In the genomic region with DNA sequence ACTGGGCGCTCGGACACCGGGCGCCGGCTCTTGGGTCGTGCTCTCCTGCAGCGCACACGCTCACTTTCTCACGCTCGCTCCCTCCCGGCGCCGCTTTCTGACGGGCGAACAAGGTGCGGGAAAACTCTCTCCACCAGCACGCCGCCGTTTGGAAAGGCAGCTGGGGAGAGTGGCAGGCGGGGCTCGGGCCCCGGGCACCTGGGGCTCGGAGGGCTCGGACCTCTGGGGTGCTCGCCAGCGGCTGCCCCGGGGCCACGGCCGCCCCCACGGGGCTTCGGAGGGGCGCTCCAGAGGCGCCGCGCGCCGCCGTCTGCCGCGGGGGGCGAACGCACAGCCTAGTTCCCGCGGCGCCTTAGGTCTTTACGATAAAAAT, we compare ENCODE assay signal across 8 cellular contexts. TPM values are rescaled to one million over a fixed set of nuclear protein-coding genes. Genes with fewer than 3 reads are reported as not detected.
DNase-seq lines count a peak whose midpoint lies in the region; ATAC-seq and TF ChIP-seq lines count a peak whose summit lies in the region.

No MANE protein-coding gene starts in this region.

- H3K4me3 Mint-ChIP-seq in mesothelial cell of epicardium: peak overlapping the region; percentile 52

- TSS peak; percentile 63 for BruUV-seq in mammary epithelial cell (replicated peaks; lab: Mats Ljungman, UMichigan)

- TF ChIP-seq CTCF in mammary epithelial cell (conservative IDR thresholded peaks at IDR 0.05 in 1 of 2, IDR thresholded peaks at IDR 0.05 in 1 of 2; ENCODE audit: extremely low read depth in 1 of 2, insufficient read depth in 1 of 2, low read depth in 1 of 2, low read length in 2 of 2) (no peak), mesothelial cell of epicardium (IDR thresholded peaks at IDR 0.05; ENCODE audit: unreplicated experiment) (no peak)

- H3K9ac ChIP-seq in BLaER1 (peak overlapping the region; percentile 100), mammary epithelial cell (ENCODE audit: insufficient read depth, low read length) (peak overlapping the region; percentile 99)

- in situ Hi-C loops in mammary epithelial cell (cut with MboI; ENCODE audit: low sequenced_read_pairs in 2 of 2): loop anchor here (10.0 to 25.0 kb wide), 3 partner anchors 93 to 310 kb away; partner anchors contain the start of gene KIF5B (in 1 of the 2)

- H3K4me3 ChIP-seq in BLaER1 (peak overlapping the region; percentile 93), mammary epithelial cell (replicated peaks in 1 of 3; ENCODE audit: insufficient read depth in 1 of 3, low read depth in 2 of 3, low read length in 3 of 3) (peak overlapping the region; percentile 78 to 99 (median 96))

- WGBS in mammary epithelial cell (ENCODE audit: low coverage, missing lambda C conversion rate): 2% methylated on average over 7 of the region's 46 CpGs

- no peaks in the 10 kb centered on the region for H3K9me3 Mint-ChIP-seq in mesothelial cell of epicardium

- H3K4me1 Mint-ChIP-seq in mesothelial cell of epicardium: peaks cover 48% of the 10 kb centered on the region

- H3K9me3 ChIP-seq in BLaER1 (no peaks in the 10 kb centered on the region), mammary epithelial cell (replicated peaks; ENCODE audit: insufficient read depth, low read length) (no peaks in the 10 kb centered on the region)

- H4K20me1 ChIP-seq in BLaER1: peaks cover 18% of the 10 kb centered on the region; the same call in 1 of the 2 replicates
- H4K20me1 ChIP-seq in mammary epithelial cell (ENCODE audit: insufficient read depth, low read length): no peaks in the 10 kb centered on the region

- H2AFZ ChIP-seq in mammary epithelial cell (ENCODE audit: low read depth, low read length): peak overlapping the region; percentile 96

- H3K36me3 Mint-ChIP-seq in mesothelial cell of epicardium: peaks cover 2% of the 10 kb centered on the region

- H3K27ac ChIP-seq in BLaER1 (peak overlapping the region; percentile 100), mammary epithelial cell (ENCODE audit: insufficient read depth, low read depth, low read length) (peak overlapping the region; percentile 99)

- ATAC-seq in GM19438 (IDR thresholded peaks at IDR 0.05; ENCODE audit: low read depth, unreplicated experiment): peak; percentile 16
- peak; percentile 1 for ATAC-seq in HG03575 (IDR thresholded peaks at IDR 0.05; ENCODE audit: extremely low read depth, insufficient number of reproducible peaks, low FRiP score, unreplicated experiment)

- DNase-seq in mammary epithelial cell (no peak), mesothelial cell of epicardium (ENCODE audit: low spot score in 2 of 2, unreplicated experiment in 2 of 2) (no peak), cerebellar nuclear complex (lab: John Stamatoyannopoulos, UW) (no peak), COLO668 (lab: John Stamatoyannopoulos, UW; ENCODE audit: unreplicated experiment) (no peak), NCI-H187 (lab: John Stamatoyannopoulos, UW) (no peak)

- H3K27ac Mint-ChIP-seq in mesothelial cell of epicardium: peak overlapping the region; percentile 71

- H3K27me3 Mint-ChIP-seq in mesothelial cell of epicardium (ENCODE audit: low read depth): no peaks in the 10 kb centered on the region

- H3K4me1 ChIP-seq in BLaER1: peaks cover 58% of the 10 kb centered on the region
- peaks cover 20% of the 10 kb centered on the region for H3K4me1 ChIP-seq in mammary epithelial cell (ENCODE audit: insufficient read depth, low read length)

- dilution Hi-C loops in mammary epithelial cell (cut with HindIII; ENCODE audit: low sequenced_read_pairs): loop anchor here (5.0 kb wide), 1 partner anchor 65 kb away; no protein-coding TSS in a partner anchor

- intact Hi-C loops in mammary epithelial cell (cut with micrococcal nuclease): loop anchor here (2.0 to 10.0 kb wide), 5 partner anchors 19 to 483 kb away; partner anchors contain the start of gene KIF5B

- H3K4me2 ChIP-seq in BLaER1: peak overlapping the region; percentile 66
- H3K4me2 ChIP-seq in mammary epithelial cell (ENCODE audit: insufficient read depth, low read depth, low read length): peak overlapping the region; percentile 83

- H3K36me3 ChIP-seq in BLaER1 (peaks cover 19% of the 10 kb centered on the region), mammary epithelial cell (ENCODE audit: insufficient read depth, low read length) (peaks cover 4% of the 10 kb centered on the region)

- H3K79me2 ChIP-seq in mammary epithelial cell (ENCODE audit: insufficient read depth, low read length): peaks cover 44% of the 10 kb centered on the region

- CTCF ChIA-PET in mammary epithelial cell (lab: Charles Lee; ENCODE audit: low non-redundant PET): interaction anchor here (0.7 kb wide), 1 partner anchor 108 kb away, joined by 3 read pairs; no protein-coding TSS in a partner anchor

- H3K27me3 ChIP-seq in BLaER1 (no peaks in the 10 kb centered on the region), mammary epithelial cell (ENCODE audit: insufficient read depth, low read length) (no peaks in the 10 kb centered on the region)

RNA-seq across cellular contexts. Expression of gene EPC1, which starts 0.4 kb away (rescaled TPM):
- total RNA-seq in mammary epithelial cell (10 to 100 TPM; 22.9 to 24.5 TPM), mesothelial cell of epicardium (55.7 to 62.7 TPM (median 57.8 TPM) in 3 replicates)
- 16.3 TPM for polyA plus RNA-seq in mammary epithelial cell
- 33.0 TPM for polyA minus RNA-seq in mammary epithelial cell
